ENCODE assay signal across 12 cellular contexts in genomic region chr13:63690672-63691071, GRCh38.
"Had no signal": no experiment of that assay in that cellular context is flagged by ENCODE, and none has a peak within 500 bp of the region (broad histone marks: within the 10 kb centered on the region; RNA-seq: fewer than 3 reads in every experiment).

No MANE protein-coding gene starts in this region.

- H3K4me3 ChIP-seq: thoracic aorta, upper lobe of right lung had no signal

- H3K36me3 ChIP-seq: thoracic aorta, upper lobe of right lung had no signal

- DNase-seq: activated CD4-positive, alpha-beta memory T cell treated with anti-CD3 and anti-CD28 coated beads, Interleukin-2, amount 10 ng/mL, durations not matched to agents 7 days and 5 days; activated CD4-positive, alpha-beta T cell treated with anti-CD3 and anti-CD28 coated beads for 4 hours; activated naive CD4-positive, alpha-beta T cell treated with anti-CD3 and anti-CD28 coated beads, Interleukin-2, amount 50 U/mL, for 16 hours; activated T-cell treated with anti-CD3 and anti-CD28 coated beads, Interleukin-2, amount 50 U/mL, for 24 hours; kidney glomerular epithelial cell; mesenchymal stem cell; naive thymus-derived CD8-positive, alpha-beta T cell; stimulated activated CD4-positive, alpha-beta T cell treated with anti-CD3 and anti-CD28 coated beads, Interleukin-1b, Interleukin-23, amount 100 ng/mL, for 48 hours; stimulated activated naive CD8-positive, alpha-beta T cell treated with anti-CD3 and anti-CD28 coated beads, Interleukin-15, amount 100 ng/mL, for 72 hours; upper lobe of right lung had no signal

- H3K4me1 Mint-ChIP-seq: activated CD4-positive, alpha-beta memory T cell treated with anti-CD3 and anti-CD28 coated beads, Interleukin-2, amount 10 ng/mL, durations not matched to agents 7 days and 5 days; stimulated activated naive CD8-positive, alpha-beta T cell treated with anti-CD3 and anti-CD28 coated beads, Interleukin-15, amount 100 ng/mL, for 72 hours; WTC11 had no signal

- H3K4me3 Mint-ChIP-seq: activated CD4-positive, alpha-beta memory T cell treated with anti-CD3 and anti-CD28 coated beads, Interleukin-2, amount 10 ng/mL, durations not matched to agents 7 days and 5 days; activated T-cell treated with anti-CD3 and anti-CD28 coated beads, Interleukin-2, amount 50 U/mL, for 24 hours; naive thymus-derived CD8-positive, alpha-beta T cell; stimulated activated naive CD8-positive, alpha-beta T cell treated with anti-CD3 and anti-CD28 coated beads, Interleukin-15, amount 100 ng/mL, for 72 hours; WTC11 had no signal

- H3K4me1 ChIP-seq: upper lobe of right lung had no signal

- H3K27ac Mint-ChIP-seq: activated CD4-positive, alpha-beta memory T cell treated with anti-CD3 and anti-CD28 coated beads, Interleukin-2, amount 10 ng/mL, durations not matched to agents 7 days and 5 days; activated T-cell treated with anti-CD3 and anti-CD28 coated beads, Interleukin-2, amount 50 U/mL, for 24 hours; naive thymus-derived CD8-positive, alpha-beta T cell; stimulated activated naive CD8-positive, alpha-beta T cell treated with anti-CD3 and anti-CD28 coated beads, Interleukin-15, amount 100 ng/mL, for 72 hours; WTC11 had no signal

- ATAC-seq: naive thymus-derived CD8-positive, alpha-beta T cell; stimulated activated naive CD8-positive, alpha-beta T cell treated with anti-CD3 and anti-CD28 coated beads, Interleukin-15, amount 100 ng/mL, for 72 hours; upper lobe of right lung; WTC11 had no signal

- H3K27me3 ChIP-seq: upper lobe of right lung had no signal

- H3K9me3 ChIP-seq: thoracic aorta, upper lobe of right lung had no signal

- H3K27me3 Mint-ChIP-seq: activated CD4-positive, alpha-beta memory T cell treated with anti-CD3 and anti-CD28 coated beads, Interleukin-2, amount 10 ng/mL, durations not matched to agents 7 days and 5 days; activated T-cell treated with anti-CD3 and anti-CD28 coated beads, Interleukin-2, amount 50 U/mL, for 24 hours; naive thymus-derived CD8-positive, alpha-beta T cell; stimulated activated naive CD8-positive, alpha-beta T cell treated with anti-CD3 and anti-CD28 coated beads, Interleukin-15, amount 100 ng/mL, for 72 hours had no signal

- H3K27ac ChIP-seq: thoracic aorta, upper lobe of right lung had no signal
